Comparison of ENCODE assay signal across 11 cellular contexts in genomic region chr19:294341-294818, GRCh38. TPM values are rescaled to one million over a fixed set of nuclear protein-coding genes. Genes with fewer than 3 reads are reported as not detected.
DNase-seq lines count a peak whose midpoint lies in the region; ATAC-seq, FAIRE-seq and TF ChIP-seq lines count a peak whose summit lies in the region.
"Had no signal": no experiment of that assay in that cellular context is flagged by ENCODE, and none has a peak within 500 bp of the region (broad histone marks: within the 10 kb centered on the region; RNA-seq: fewer than 3 reads in every experiment).

No MANE protein-coding gene starts in this region.

- H2BK5ac ChIP-seq in IMR-90 (ENCODE audit: low read depth, low read length, poor library complexity, severe bottlenecking) (no peak overlapping the region), neuronal stem cell (ENCODE audit: low read length) (no peak overlapping the region)

- ATAC-seq in IMR-90 (ENCODE audit: low read depth) (peak; percentile 30), GM18498 (IDR thresholded peaks at IDR 0.05; ENCODE audit: unreplicated experiment) (no peak)

- H3K79me1 ChIP-seq in IMR-90 (ENCODE audit: low read depth in 1 of 2, low read length in 2 of 2) (no peaks in the 10 kb centered on the region), neuronal stem cell (ENCODE audit: low read depth, low read length) (no peaks in the 10 kb centered on the region)

- TF ChIP-seq POLR2A in IMR-90 (IDR thresholded peaks at IDR 0.05; ENCODE audit: low read depth, low read length) = no peak
- TF ChIP-seq POLR2A in esophagus muscularis mucosa (IDR thresholded peaks at IDR 0.05; ENCODE audit: low read depth) = no peak

- H3K9me3 ChIP-seq in IMR-90 (ENCODE audit: control insufficient read depth, insufficient read depth, low read length) (no peaks in the 10 kb centered on the region), esophagus muscularis mucosa (no peaks in the 10 kb centered on the region), neuronal stem cell (replicated peaks in 1 of 2; ENCODE audit: control insufficient read depth in 2 of 2, insufficient read depth in 1 of 2, low read depth in 1 of 2, low read length in 2 of 2) (peaks cover 2 to 13% of the 10 kb centered on the region in 2 donors), kidney (ENCODE audit: control insufficient read depth in 1 of 2, low read length in 2 of 2) (no peaks in the 10 kb centered on the region)

- no peak overlapping the region for H2BK12ac ChIP-seq in neuronal stem cell (ENCODE audit: low read length)

- WGBS in IMR-90 (ENCODE audit: extremely low coverage in 2 of 2, insufficient read length in 1 of 2), 2 experiments = 2% methylated on average over 15 of the region's 24 CpGs; no CpG with 5 or more reads in 1 of the 2 experiments
- 2% methylated on average over 22 of the region's 24 CpGs for WGBS in esophagus muscularis mucosa
- WGBS in neuronal stem cell (ENCODE audit: extremely low coverage in 2 of 2, insufficient read length in 2 of 2, insufficient replicate concordance in 1 of 2), 2 donors = no CpG with 5 or more reads among the region's 24 CpGs

- H3K4me3 ChIP-seq in IMR-90 (ENCODE audit: insufficient read depth, low read depth, low read length) (no peak overlapping the region), esophagus muscularis mucosa (peak overlapping the region in 3 of 4 donors; percentile 4 to 28 (median 21)), neuronal stem cell (ENCODE audit: low read length in 2 of 2) (peak overlapping the region in 1 of 2 donors; percentile 22), kidney (ENCODE audit: low read length in 2 of 2) (no peak overlapping the region)
- H3K4me3 ChIP-seq: BLaER1 treated with 17β-estradiol and CSF1 and Interleukin-3, amounts not matched to agents 10 nM and 100 nM; lung had no signal

- H2AFZ ChIP-seq in IMR-90 (replicated peaks; ENCODE audit: low read length, poor library complexity) (peak overlapping the region; percentile 18), neuronal stem cell (ENCODE audit: low read length) (peak overlapping the region; percentile 80)

- POLR2A ChIA-PET in IMR-90 (lab: Charles Lee; ENCODE audit: unreplicated experiment) = no interaction called here

- no peak overlapping the region for H3K14ac ChIP-seq in IMR-90 (replicated peaks; ENCODE audit: low read depth, low read length)
- H3K14ac ChIP-seq in neuronal stem cell (ENCODE audit: low read length) = peak overlapping the region; percentile 58

- CTCF ChIA-PET in IMR-90 (lab: Yijun Ruan, JAX) = interaction anchor here (1.1 kb wide), 1 partner anchor 49 kb away, joined by 3 read pairs; no protein-coding TSS in a partner anchor

- TF ChIP-seq RAD21 in IMR-90 (IDR thresholded peaks at IDR 0.05; ENCODE audit: low read length) = no peak

- intact Hi-C loops in IMR-90 (cut with micrococcal nuclease) (no loop called here), esophagus muscularis mucosa (cut with DNase I) (no loop called here), kidney (cut with DNase I) (no loop called here)

- no peaks in the 10 kb centered on the region for H3K9me1 ChIP-seq in IMR-90 (ENCODE audit: insufficient read depth, low read length)

- H3K27ac ChIP-seq in IMR-90 (ENCODE audit: insufficient read depth, low read length) = no peak overlapping the region
- peak overlapping the region in 1 of 4 donors; percentile 80 for H3K27ac ChIP-seq in esophagus muscularis mucosa (replicated peaks in 1 of 4)
- no peak overlapping the region for H3K27ac ChIP-seq in neuronal stem cell (replicated peaks; ENCODE audit: low read length)
- H3K27ac ChIP-seq in kidney (ENCODE audit: low read depth in 2 of 2, low read length in 2 of 2) = no peak overlapping the region
- H3K27ac ChIP-seq: BLaER1 treated with 17β-estradiol and CSF1 and Interleukin-3, amounts not matched to agents 10 nM and 100 nM; brain microvascular endothelial cell had no signal

- H3K9ac ChIP-seq in IMR-90 (ENCODE audit: low read depth, low read length) (no peak overlapping the region), neuronal stem cell (ENCODE audit: low read depth, low read length, poor library complexity) (peak overlapping the region; percentile 54), kidney (ENCODE audit: low read length in 2 of 2) (no peak overlapping the region)
- H3K9ac ChIP-seq: BLaER1 treated with 17β-estradiol and CSF1 and Interleukin-3, amounts not matched to agents 10 nM and 100 nM had no signal

- peaks cover 6% of the 10 kb centered on the region; the same call in 1 of the 2 replicates for H3K4me1 ChIP-seq in IMR-90 (ENCODE audit: control insufficient read depth, insufficient read depth, low read length)
- H3K4me1 ChIP-seq in esophagus muscularis mucosa = peaks cover 25 to 52% (median 46%) of the 10 kb centered on the region in 4 donors
- H3K4me1 ChIP-seq in neuronal stem cell (ENCODE audit: control insufficient read depth in 2 of 2, insufficient read depth in 1 of 2, low read depth in 1 of 2, low read length in 2 of 2) = peaks cover 14% of the 10 kb centered on the region in 2 donors
- peaks cover 0 to 6% of the 10 kb centered on the region in 2 donors for H3K4me1 ChIP-seq in kidney (ENCODE audit: control insufficient read depth in 1 of 2, insufficient read depth in 1 of 2, low read depth in 1 of 2, low read length in 2 of 2)

- TF ChIP-seq CTCF in IMR-90 (conservative IDR thresholded peaks at IDR 0.05; ENCODE audit: low read depth, low read length) (no peak), esophagus muscularis mucosa (IDR thresholded peaks at IDR 0.05) (no peak), kidney (IDR thresholded peaks at IDR 0.05; ENCODE audit: borderline replicate concordance, extremely low read depth, insufficient read depth) (no peak)

- no peak overlapping the region for H3K56ac ChIP-seq in IMR-90 (ENCODE audit: extremely low read depth, insufficient read depth, low read length)

- H4K8ac ChIP-seq in IMR-90 (ENCODE audit: low read depth in 2 of 2, low read length in 2 of 2) = no peak overlapping the region
- no peak overlapping the region for H4K8ac ChIP-seq in neuronal stem cell (ENCODE audit: low read depth, low read length)

- no peak overlapping the region for H2AK5ac ChIP-seq in IMR-90 (ENCODE audit: low read depth, low read length)
- peak overlapping the region; percentile 8 for H2AK5ac ChIP-seq in neuronal stem cell (ENCODE audit: low read depth, low read length)

- BruUV-seq in IMR-90 (replicated peaks; lab: Mats Ljungman, UMichigan) = no TSS peak

- DNase-seq in Ammon's horn (ENCODE audit: low spot score) (peak; percentile 34), IMR-90 (peak; percentile 8), esophagus muscularis mucosa (ENCODE audit: extremely low spot score) (no peak), neuronal stem cell (ENCODE audit: low spot score) (no peak), kidney (no peak), GM19238 (ENCODE audit: insufficient read length, low spot score) (no peak), SHP77 treated with DMSO at 0.1 percent for 48 hours (lab: John Stamatoyannopoulos, UW) (no peak)

- H2BK120ac ChIP-seq in IMR-90 (ENCODE audit: low read depth, low read length) = no peak overlapping the region
- no peak overlapping the region for H2BK120ac ChIP-seq in neuronal stem cell (ENCODE audit: low read depth, low read length)

- H3K4me2 ChIP-seq in IMR-90 (ENCODE audit: low read depth, low read length) (peak overlapping the region; percentile 59; the same call in 1 of the 2 replicates), neuronal stem cell (ENCODE audit: insufficient read depth, low read length, poor library complexity, severe bottlenecking) (no peak overlapping the region)
- H3K4me2 ChIP-seq: BLaER1 treated with 17β-estradiol and CSF1 and Interleukin-3, amounts not matched to agents 10 nM and 100 nM had no signal

- no peak overlapping the region for H2AK9ac ChIP-seq in IMR-90 (replicated peaks; ENCODE audit: low read depth, low read length, poor library complexity)

- H4K20me1 ChIP-seq in IMR-90 (ENCODE audit: insufficient read depth, low read length) = 0 out of 2 replicates have a peak, but pooled peaks cover 8% of the 10 kb centered on the region

- no peak overlapping the region for H3K4ac ChIP-seq in IMR-90 (ENCODE audit: low read depth, low read length)
- H3K4ac ChIP-seq in neuronal stem cell (ENCODE audit: low read length) = no peak overlapping the region

- in situ Hi-C loops in IMR-90 (cut with MboI; ENCODE audit: low sequenced_read_pairs) = no loop called here

- H3K27me3 ChIP-seq in IMR-90 (ENCODE audit: control insufficient read depth, insufficient read depth, low read length) (peaks cover 51% of the 10 kb centered on the region), esophagus muscularis mucosa (peaks cover 0 to 54% (median 38%) of the 10 kb centered on the region in 4 donors), neuronal stem cell (ENCODE audit: control insufficient read depth in 3 of 3, insufficient read depth in 3 of 3, low read depth in 1 of 3, low read length in 3 of 3) (peaks cover 16 to 63% (median 53%) of the 10 kb centered on the region in 3 experiments)

- no peak for FAIRE-seq in kidney (lab: Jason Lieb, UNC)

- H2BK15ac ChIP-seq in IMR-90 (ENCODE audit: low read depth, low read length) (no peak overlapping the region), neuronal stem cell (ENCODE audit: low read length) (no peak overlapping the region)

- H2BK20ac ChIP-seq in IMR-90 (ENCODE audit: low read depth, low read length) = no peak overlapping the region

- no peak overlapping the region for H4K5ac ChIP-seq in IMR-90 (ENCODE audit: low read depth, low read length)

- H3K18ac ChIP-seq in IMR-90 (ENCODE audit: low read depth, low read length) (no peak overlapping the region), neuronal stem cell (ENCODE audit: low read length) (peak overlapping the region; percentile 78)

- H4K91ac ChIP-seq in IMR-90 (ENCODE audit: insufficient read depth, low read depth, low read length) = no peak overlapping the region
- no peak overlapping the region for H4K91ac ChIP-seq in neuronal stem cell (ENCODE audit: low read depth, low read length, poor library complexity)

- no peaks in the 10 kb centered on the region for H3K36me3 ChIP-seq in IMR-90 (ENCODE audit: control insufficient read depth, insufficient read depth, low read length)
- no peaks in the 10 kb centered on the region for H3K36me3 ChIP-seq in esophagus muscularis mucosa
- H3K36me3 ChIP-seq in neuronal stem cell (replicated peaks in 1 of 2; ENCODE audit: control insufficient read depth in 2 of 2, insufficient read depth in 2 of 2, low read length in 2 of 2) = no peaks in the 10 kb centered on the region
- no peaks in the 10 kb centered on the region for H3K36me3 ChIP-seq in kidney (ENCODE audit: control insufficient read depth in 1 of 2, insufficient read depth in 2 of 2, low read length in 2 of 2)
- H3K36me3 ChIP-seq: BLaER1 treated with 17β-estradiol and CSF1 and Interleukin-3, amounts not matched to agents 10 nM and 100 nM; brain microvascular endothelial cell had no signal

- dilution Hi-C loops in IMR-90 (cut with HindIII; ENCODE audit: low sequenced_read_pairs, unreplicated experiment) = no loop called here

- TF ChIP-seq EP300 in esophagus muscularis mucosa (IDR thresholded peaks at IDR 0.05) = no peak

- H3K23ac ChIP-seq in IMR-90 (ENCODE audit: low read depth, low read length) = 0 out of 2 replicates have a peak overlapping the region, but pooled peaks have one; percentile 53
- peak overlapping the region; percentile 94 for H3K23ac ChIP-seq in neuronal stem cell (ENCODE audit: low read depth, low read length, poor library complexity)

RNA-seq across cellular contexts. Expression of gene PLPP2, which starts 3.2 kb away (rescaled TPM):
- total RNA-seq in IMR-90 (2012; rRNA removed) (2.3 and 2.8 TPM in 2 replicates), esophagus muscularis mucosa (1 to 10 TPM; 2.1 to 9.1 (median 5.0) TPM), kidney (28.7 TPM)
- polyA plus RNA-seq in IMR-90 (2012; rRNA removed) (4.0 and 4.2 TPM in 2 replicates), kidney (ENCODE audit: insufficient read depth, low read depth, low replicate concordance) (5.8 TPM)
- polyA plus RNA-seq in IMR-90 (2012; cell fraction: cytosol; rRNA removed) = 7.1 and 9.3 TPM in 2 replicates
- 6.3 and 9.7 TPM in 2 replicates for polyA plus RNA-seq in IMR-90 (2012; cell fraction: nucleus; rRNA removed; ENCODE audit: low replicate concordance)
- 0.77 TPM for polyA plus RNA-seq in neuronal stem cell (2013, experiment 1 of 2)
- polyA plus RNA-seq in neuronal stem cell (2013, experiment 2 of 2) = 0.65 TPM

RNA-seq across cellular contexts. Expression of gene MIER2, which starts 50.2 kb away (rescaled TPM):
- 11.4 and 28.0 TPM in 2 replicates for total RNA-seq in IMR-90 (2012; rRNA removed)
- polyA plus RNA-seq in IMR-90 (2012; rRNA removed) = 28.4 and 32.3 TPM in 2 replicates
- polyA plus RNA-seq in IMR-90 (2012; cell fraction: cytosol; rRNA removed) = 12.3 and 27.2 TPM in 2 replicates
- 42.8 and 96.1 TPM in 2 replicates for polyA plus RNA-seq in IMR-90 (2012; cell fraction: nucleus; rRNA removed; ENCODE audit: low replicate concordance)
- 10 to 100 TPM; 11.6 to 26.4 (median 18.9) TPM for total RNA-seq in esophagus muscularis mucosa
- polyA plus RNA-seq in neuronal stem cell (2013, experiment 1 of 2) = 40.2 TPM
- polyA plus RNA-seq in neuronal stem cell (2013, experiment 2 of 2) = 41.0 TPM
- total RNA-seq in kidney = 23.4 TPM
- 18.4 TPM for polyA plus RNA-seq in kidney (ENCODE audit: insufficient read depth, low read depth, low replicate concordance)

Comparison
In these comparisons a context has a peak if more than half of its experiments do, and no peak if none do; other contexts are left out.
1. DNase-seq: peak in Ammon's horn (single experiment) and IMR-90 (single experiment); none in esophagus muscularis mucosa (single experiment), neuronal stem cell (single experiment), kidney (single experiment), GM19238 (single experiment) and SHP77 treated with DMSO at 0.1 percent for 48 hours (single experiment).
2. H3K4me3 ChIP-seq: peak in esophagus muscularis mucosa (3 of 4); none in IMR-90 (single experiment) and kidney (0 of 2).